In the genomic region with DNA sequence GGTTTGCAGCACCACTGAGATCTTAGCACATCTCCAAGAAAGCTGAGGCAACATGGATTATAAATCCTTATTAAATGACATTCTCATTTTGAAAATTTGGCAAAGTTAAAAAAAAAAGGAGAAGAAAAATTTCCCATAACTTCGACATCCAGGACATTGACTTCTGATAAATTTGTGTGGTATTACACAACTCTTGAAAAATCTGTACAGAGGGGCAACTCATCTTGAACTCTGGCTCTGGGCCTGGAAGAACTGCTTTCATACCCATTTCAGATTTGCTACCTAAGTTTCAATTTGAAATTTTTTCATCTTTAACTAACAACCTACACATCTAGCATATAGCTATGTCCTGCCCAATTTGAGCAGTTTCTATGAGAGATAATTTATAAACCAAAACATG, we compare ENCODE assay signal across 1 cellular context.
A peak's percentile ranks its signal among the peaks of the same experiment; 100 is the strongest.
TF ChIP-seq lines count a peak whose summit lies in the region.

No MANE protein-coding gene starts in this region.

TF ChIP-seq in liver, 16 proteins besides CTCF, POLR2A, EP300 and RAD21 (continued from another document):
- TF ChIP-seq, protein P1, sequence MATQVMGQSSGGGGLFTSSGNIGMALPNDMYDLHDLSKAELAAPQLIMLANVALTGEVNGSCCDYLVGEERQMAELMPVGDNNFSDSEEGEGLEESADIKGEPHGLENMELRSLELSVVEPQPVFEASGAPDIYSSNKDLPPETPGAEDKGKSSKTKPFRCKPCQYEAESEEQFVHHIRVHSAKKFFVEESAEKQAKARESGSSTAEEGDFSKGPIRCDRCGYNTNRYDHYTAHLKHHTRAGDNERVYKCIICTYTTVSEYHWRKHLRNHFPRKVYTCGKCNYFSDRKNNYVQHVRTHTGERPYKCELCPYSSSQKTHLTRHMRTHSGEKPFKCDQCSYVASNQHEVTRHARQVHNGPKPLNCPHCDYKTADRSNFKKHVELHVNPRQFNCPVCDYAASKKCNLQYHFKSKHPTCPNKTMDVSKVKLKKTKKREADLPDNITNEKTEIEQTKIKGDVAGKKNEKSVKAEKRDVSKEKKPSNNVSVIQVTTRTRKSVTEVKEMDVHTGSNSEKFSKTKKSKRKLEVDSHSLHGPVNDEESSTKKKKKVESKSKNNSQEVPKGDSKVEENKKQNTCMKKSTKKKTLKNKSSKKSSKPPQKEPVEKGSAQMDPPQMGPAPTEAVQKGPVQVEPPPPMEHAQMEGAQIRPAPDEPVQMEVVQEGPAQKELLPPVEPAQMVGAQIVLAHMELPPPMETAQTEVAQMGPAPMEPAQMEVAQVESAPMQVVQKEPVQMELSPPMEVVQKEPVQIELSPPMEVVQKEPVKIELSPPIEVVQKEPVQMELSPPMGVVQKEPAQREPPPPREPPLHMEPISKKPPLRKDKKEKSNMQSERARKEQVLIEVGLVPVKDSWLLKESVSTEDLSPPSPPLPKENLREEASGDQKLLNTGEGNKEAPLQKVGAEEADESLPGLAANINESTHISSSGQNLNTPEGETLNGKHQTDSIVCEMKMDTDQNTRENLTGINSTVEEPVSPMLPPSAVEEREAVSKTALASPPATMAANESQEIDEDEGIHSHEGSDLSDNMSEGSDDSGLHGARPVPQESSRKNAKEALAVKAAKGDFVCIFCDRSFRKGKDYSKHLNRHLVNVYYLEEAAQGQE (IDR thresholded peaks at IDR 0.05) = peak; percentile 38
- TF ChIP-seq NR2F2 (IDR thresholded peaks at IDR 0.05) (peak; percentile 76), FOXA2 (IDR thresholded peaks at IDR 0.05) (no peak), RXRA (IDR thresholded peaks at IDR 0.05) (peak; percentile 86 to 88)
- TF ChIP-seq, protein P2, sequence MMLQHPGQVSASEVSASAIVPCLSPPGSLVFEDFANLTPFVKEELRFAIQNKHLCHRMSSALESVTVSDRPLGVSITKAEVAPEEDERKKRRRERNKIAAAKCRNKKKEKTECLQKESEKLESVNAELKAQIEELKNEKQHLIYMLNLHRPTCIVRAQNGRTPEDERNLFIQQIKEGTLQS (IDR thresholded peaks at IDR 0.05) = no peak
- TF ChIP-seq, protein P3, sequence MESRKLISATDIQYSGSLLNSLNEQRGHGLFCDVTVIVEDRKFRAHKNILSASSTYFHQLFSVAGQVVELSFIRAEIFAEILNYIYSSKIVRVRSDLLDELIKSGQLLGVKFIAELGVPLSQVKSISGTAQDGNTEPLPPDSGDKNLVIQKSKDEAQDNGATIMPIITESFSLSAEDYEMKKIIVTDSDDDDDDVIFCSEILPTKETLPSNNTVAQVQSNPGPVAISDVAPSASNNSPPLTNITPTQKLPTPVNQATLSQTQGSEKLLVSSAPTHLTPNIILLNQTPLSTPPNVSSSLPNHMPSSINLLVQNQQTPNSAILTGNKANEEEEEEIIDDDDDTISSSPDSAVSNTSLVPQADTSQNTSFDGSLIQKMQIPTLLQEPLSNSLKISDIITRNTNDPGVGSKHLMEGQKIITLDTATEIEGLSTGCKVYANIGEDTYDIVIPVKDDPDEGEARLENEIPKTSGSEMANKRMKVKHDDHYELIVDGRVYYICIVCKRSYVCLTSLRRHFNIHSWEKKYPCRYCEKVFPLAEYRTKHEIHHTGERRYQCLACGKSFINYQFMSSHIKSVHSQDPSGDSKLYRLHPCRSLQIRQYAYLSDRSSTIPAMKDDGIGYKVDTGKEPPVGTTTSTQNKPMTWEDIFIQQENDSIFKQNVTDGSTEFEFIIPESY (IDR thresholded peaks at IDR 0.05) = peak; percentile 38
